8 cellular contexts compared by ENCODE assay signal in the genomic region with DNA sequence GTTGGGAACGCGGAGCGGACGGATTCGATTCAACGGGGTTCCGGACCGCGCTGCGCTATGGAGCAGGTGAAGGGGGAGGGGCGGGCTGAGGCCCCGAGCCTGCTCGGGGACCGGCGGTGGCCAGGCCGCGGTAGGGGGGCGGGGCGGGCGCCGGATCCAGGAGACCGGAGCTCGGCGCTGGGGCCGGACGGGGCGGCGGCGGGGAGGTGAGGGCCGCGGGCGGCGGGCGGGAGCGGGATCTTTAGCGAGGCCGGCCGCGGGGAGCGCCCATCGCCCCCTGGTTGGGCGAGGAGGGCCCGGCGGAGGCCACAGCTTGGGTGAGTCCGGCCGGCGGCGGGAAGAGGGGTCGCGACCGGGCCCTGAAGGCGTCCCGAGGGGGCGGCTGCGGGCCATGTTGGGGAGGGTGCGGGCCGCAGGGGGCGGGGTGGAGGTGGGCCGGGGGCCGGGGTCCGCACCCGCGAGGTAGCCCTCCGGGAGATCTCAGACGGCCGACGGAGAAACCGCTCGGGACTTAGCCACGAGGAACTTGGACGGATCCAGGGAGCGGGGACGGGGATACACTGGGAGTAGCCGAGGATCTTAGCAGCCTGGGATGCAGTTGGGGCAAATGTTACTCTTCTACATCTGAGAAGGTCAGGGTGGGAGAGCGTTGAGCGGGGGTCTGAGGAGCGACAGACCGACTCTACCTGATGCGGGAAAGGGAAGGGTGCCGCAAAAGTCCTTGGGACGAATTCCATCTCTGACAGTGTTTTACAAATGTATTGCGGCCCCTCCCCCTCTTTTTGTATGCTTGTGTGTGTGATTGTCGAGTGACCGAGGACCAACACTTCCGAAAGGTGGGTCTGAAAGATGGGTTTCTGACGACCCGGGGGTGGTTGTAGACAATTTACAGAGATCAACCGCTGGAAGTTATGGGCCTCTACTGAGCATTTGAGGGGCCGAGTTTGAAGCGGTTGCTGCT. TPM values are rescaled to one million over a fixed set of nuclear protein-coding genes. Genes with fewer than 3 reads are reported as not detected.
A peak's percentile ranks its signal among the peaks of the same experiment; 100 is the strongest.
DNase-seq lines count a peak whose midpoint lies in the region; ATAC-seq and TF ChIP-seq lines count a peak whose summit lies in the region.

No MANE protein-coding gene starts in this region.

- H3K4me1 ChIP-seq in body of pancreas (peaks cover 49% of the 10 kb centered on the region), psoas muscle (peaks cover 47% of the 10 kb centered on the region)

- peak; percentile 50 for DNase-seq in OCI-M1 (lab: John Stamatoyannopoulos, UW)
- peak in 3 of 4 donors; percentile 30 to 58 (median 57) for DNase-seq in body of pancreas
- no peak for DNase-seq in psoas muscle
- DNase-seq in GM13977 (ENCODE audit: low spot score) = no peak
- DNase-seq in T1000 (lab: John Stamatoyannopoulos, UW) = no peak
- no peak for DNase-seq in NCI-H2081 treated with DMSO at 0.1 percent for 48 hours (lab: John Stamatoyannopoulos, UW)

- in situ Hi-C loops in GM18951 (cut with MboI; ENCODE audit: low sequenced_read_pairs, unreplicated experiment) (no loop called here), GM13977 (cut with MboI; ENCODE audit: low pct_unique_long_range_greater_than_20kb, low sequenced_read_pairs, unreplicated experiment) (no loop called here)

- H3K27me3 ChIP-seq in body of pancreas (no peaks in the 10 kb centered on the region), psoas muscle (ENCODE audit: insufficient read depth in 3 of 3, low read length in 2 of 3) (no peaks in the 10 kb centered on the region)

- TF ChIP-seq POLR2A in GM18951 (IDR thresholded peaks at IDR 0.05; ENCODE audit: extremely low read depth, insufficient read depth, insufficient read length) = peak; percentile 54
- no peak for TF ChIP-seq POLR2A in body of pancreas (IDR thresholded peaks at IDR 0.05)

- H3K9me3 ChIP-seq in body of pancreas (no peaks in the 10 kb centered on the region), psoas muscle (no peaks in the 10 kb centered on the region)

- WGBS in body of pancreas, 2 donors = 0 to 3% methylated on average over 19 to 68 of the region's 90 CpGs
- 1 to 2% (median 1%) methylated on average over 60 to 90 of the region's 90 CpGs for WGBS in psoas muscle, 3 donors

- H3K4me3 ChIP-seq in body of pancreas (peak overlapping the region; percentile 64 to 69), psoas muscle (no peak overlapping the region)

- H3K36me3 ChIP-seq in body of pancreas (replicated peaks in 1 of 2; ENCODE audit: insufficient read depth in 1 of 2, low read depth in 2 of 2) (no peaks in the 10 kb centered on the region), psoas muscle (ENCODE audit: insufficient read depth in 1 of 2, low read depth in 1 of 2) (peaks cover 0 to 11% of the 10 kb centered on the region in 2 donors)

- peak in 1 of 7 experiments; percentile 13 for TF ChIP-seq CTCF in body of pancreas (IDR thresholded peaks at IDR 0.05)
- TF ChIP-seq CTCF in psoas muscle (IDR thresholded peaks at IDR 0.05) = peak; percentile 31
- TF ChIP-seq CTCF in GM13977 (IDR thresholded peaks at IDR 0.05; ENCODE audit: extremely low read depth, insufficient read depth, missing control alignments) = no peak

- intact Hi-C loops in body of pancreas (cut with DNase I) = no loop called here
- intact Hi-C loops in psoas muscle (cut with DNase I) = loop anchor here in 1 of 2 donors (5.0 kb wide), 1 partner anchor 41 kb away; a partner anchor contains a TSS

- ATAC-seq in body of pancreas (no peak), psoas muscle (no peak), HG02885 (IDR thresholded peaks at IDR 0.05; ENCODE audit: poor library complexity, unreplicated experiment) (no peak)

- H3K27ac ChIP-seq in body of pancreas (no peak overlapping the region), psoas muscle (no peak overlapping the region)

RNA-seq across cellular contexts. Expression of a gene that starts 0.5 kb away (rescaled TPM):
- total RNA-seq in body of pancreas (10 to 100 TPM; 35.8 to 63.6 TPM), psoas muscle (100 to 1,000 TPM; 124 to 194 (median 162) TPM)
- 100 to 1,000 TPM; 158 to 207 (median 205) TPM for polyA plus RNA-seq in psoas muscle

RNA-seq across cellular contexts. Expression of a gene that starts 20.0 kb away (rescaled TPM):
- total RNA-seq in body of pancreas (1 to 10 TPM; 8.6 to 9.1 TPM), psoas muscle (10 to 100 TPM in 1 of 4 donors, 1 to 10 TPM in 3; 6.7 to 11.7 (median 8.4) TPM)
- 1 to 10 TPM; 2.5 to 4.3 (median 3.0) TPM for polyA plus RNA-seq in psoas muscle

RNA-seq across cellular contexts. Expression of a gene that starts 20.6 kb away (rescaled TPM):
- 10 to 100 TPM; 24.7 to 65.4 TPM for total RNA-seq in body of pancreas
- 100 to 1,000 TPM; 151 to 206 (median 182) TPM for total RNA-seq in psoas muscle
- polyA plus RNA-seq in psoas muscle = 100 to 1,000 TPM; 147 to 281 (median 177) TPM

RNA-seq across cellular contexts. Expression of a gene that starts 39.5 kb away (rescaled TPM):
- total RNA-seq in body of pancreas (10 to 100 TPM; 56.3 to 75.2 TPM), psoas muscle (100 to 1,000 TPM in 1 of 4 donors, 10 to 100 TPM in 3; 49.6 to 131 (median 92.5) TPM)
- 100 to 1,000 TPM in 2 of 3 donors, 10 to 100 TPM in 1; 88.9 to 109 (median 103) TPM for polyA plus RNA-seq in psoas muscle

RNA-seq across cellular contexts. Expression of a gene that starts 39.6 kb away (rescaled TPM):
- total RNA-seq in body of pancreas = 10 to 100 TPM; 45.9 to 73.5 TPM
- 10 to 100 TPM; 39.6 to 59.3 (median 49.6) TPM for total RNA-seq in psoas muscle
- 10 to 100 TPM; 31.6 to 56.0 (median 43.0) TPM for polyA plus RNA-seq in psoas muscle

Comparison
In these comparisons a context has a peak if more than half of its experiments do, and no peak if none do; other contexts are left out.
1. DNase-seq: peak in OCI-M1 (single experiment) and body of pancreas (3 of 4); none in psoas muscle (0 of 2), GM13977 (single experiment), T1000 (single experiment) and NCI-H2081 treated with DMSO at 0.1 percent for 48 hours (single experiment).